ENCODE assay signal across 19 cellular contexts in the genomic region with DNA sequence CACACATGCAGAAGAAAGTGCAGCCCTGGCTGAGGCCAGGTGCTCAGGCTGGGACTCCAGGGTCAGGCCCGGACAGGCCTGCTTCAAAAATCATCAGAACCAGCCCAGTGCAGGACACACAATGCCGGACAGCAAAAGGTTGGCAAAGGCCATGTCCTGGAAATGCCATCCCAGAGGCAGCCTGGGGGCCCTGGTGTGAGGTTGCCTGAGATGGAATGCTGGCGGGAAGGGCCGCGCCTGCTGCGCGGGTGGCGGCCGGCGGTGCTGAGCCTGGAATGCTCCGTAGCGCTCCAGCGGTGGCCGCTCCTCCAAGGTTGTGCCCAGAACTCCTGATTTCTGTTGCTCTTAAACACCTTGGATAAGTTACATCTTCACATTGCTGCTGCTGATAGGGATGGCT. TPM values are rescaled to one million over a fixed set of nuclear protein-coding genes. Genes with fewer than 3 reads are reported as not detected.
A peak's percentile ranks its signal among the peaks of the same experiment; 100 is the strongest.
DNase-seq lines count a peak whose midpoint lies in the region; ATAC-seq, FAIRE-seq and TF ChIP-seq lines count a peak whose summit lies in the region.
"Had no signal": no experiment of that assay in that cellular context is flagged by ENCODE, and none has a peak within 500 bp of the region (broad histone marks: within the 10 kb centered on the region; RNA-seq: fewer than 3 reads in every experiment).

No MANE protein-coding gene starts in this region.

- H3K9me2 ChIP-seq in SK-N-SH = no peaks in the 10 kb centered on the region

- H3K79me2 ChIP-seq in HepG2 (ENCODE audit: insufficient read depth, low read length) (no peaks in the 10 kb centered on the region), SK-N-SH (ENCODE audit: insufficient read depth) (peaks cover 10% of the 10 kb centered on the region; the same call in 1 of the 2 replicates)

- peak overlapping the region; percentile 63 for H3K27ac Mint-ChIP-seq in stimulated activated naive B cell treated with anti-CD40 and anti-IgM and Interleukin-4, amounts not matched to agents 10 μg/mL and 1 μg/mL and 100 μg/mL, for 72 hours

- FAIRE-seq in HepG2 (lab: Jason Lieb, UNC) = no peak

- H3K36me3 ChIP-seq in HepG2 (replicated peaks in 1 of 2; ENCODE audit: control insufficient read depth in 1 of 2, insufficient read depth in 2 of 2, low read length in 2 of 2) (peaks cover 24 to 52% of the 10 kb centered on the region in 2 experiments; a peak in 4 of 5 replicates), SK-N-SH (replicated peaks in 1 of 2; ENCODE audit: control insufficient read depth in 1 of 2, insufficient read depth in 2 of 2, low read length in 1 of 2) (peaks cover 16 to 67% of the 10 kb centered on the region in 2 experiments)

- POLR2A ChIA-PET in HepG2 (lab: Yijun Ruan, JAX) = no interaction called here
- POLR2A ChIA-PET in SK-N-SH (lab: Yijun Ruan, JAX) = interaction anchor here (0.9 to 1.5 kb wide), 2 partner anchors 28 to 37 kb away, joined by 3 to 5 read pairs; no protein-coding TSS in a partner anchor

- H3K4me3 ChIP-seq in HepG2 (replicated peaks in 1 of 3; ENCODE audit: insufficient read depth in 1 of 3, low read depth in 2 of 3, low read length in 3 of 3) = no peak overlapping the region
- H3K4me3 ChIP-seq in SK-N-SH (ENCODE audit: low read depth in 2 of 2, low read length in 1 of 2) = no peak overlapping the region
- H3K4me3 ChIP-seq: Peyer's patch had no signal

- 97% methylated on average over 7 of the region's 14 CpGs for WGBS in HepG2 (ENCODE audit: low lambda C conversion rate)
- WGBS in SK-N-SH (ENCODE audit: low lambda C conversion rate) = 98% methylated on average over 8 of the region's 14 CpGs

- no peak overlapping the region for H3K4me2 ChIP-seq in HepG2 (ENCODE audit: low read depth, low read length)
- no peak overlapping the region for H3K4me2 ChIP-seq in SK-N-SH

- TF ChIP-seq CTCF in HepG2 (CRISPR knock-in tag; IDR thresholded peaks at IDR 0.05) (no peak), SK-N-SH (IDR thresholded peaks at IDR 0.05) (no peak)

- peaks cover 12 to 13% of the 10 kb centered on the region in 2 donors for H3K4me1 Mint-ChIP-seq in stimulated activated naive B cell treated with anti-CD40 and anti-IgM and Interleukin-4, amounts not matched to agents 10 μg/mL and 1 μg/mL and 100 μg/mL, for 72 hours

- H3K4me1 ChIP-seq in HepG2 (ENCODE audit: insufficient read depth, low read length) (no peaks in the 10 kb centered on the region), SK-N-SH (ENCODE audit: control insufficient read depth in 1 of 2, insufficient read depth in 2 of 2, low read depth in 1 of 2, low read length in 1 of 2) (peaks cover 0 to 22% of the 10 kb centered on the region in 2 experiments; a peak in 1 of 4 replicates)

- peaks cover 37 to 43% of the 10 kb centered on the region in 2 donors for H3K36me3 Mint-ChIP-seq in stimulated activated naive B cell treated with anti-CD40 and anti-IgM and Interleukin-4, amounts not matched to agents 10 μg/mL and 1 μg/mL and 100 μg/mL, for 72 hours

- BruUV-seq in HepG2 (replicated peaks; lab: Mats Ljungman, UMichigan) = no TSS peak

- H3K9me3 ChIP-seq in HepG2 (ENCODE audit: low read length) (no peaks in the 10 kb centered on the region), SK-N-SH (no peaks in the 10 kb centered on the region)
- H3K9me3 ChIP-seq: Peyer's patch had no signal

- in situ Hi-C loops in HepG2 (cut with HindIII; ENCODE audit: extremely low pct_ligation_motif_present, low pct_unique_long_range_greater_than_20kb) = no loop called here

- TF ChIP-seq EP300 in Ishikawa (IDR thresholded peaks at IDR 0.05; ENCODE audit: borderline replicate concordance) (0 out of 2 replicates have a peak, but pooled peaks have one; percentile 36), HepG2 (IDR thresholded peaks at IDR 0.05; ENCODE audit: low read depth in 2 of 2, low read length in 2 of 2) (no peak), HepG2 (CRISPR knock-in tag; IDR thresholded peaks at IDR 0.05; ENCODE audit: borderline replicate concordance) (no peak), SK-N-SH (IDR thresholded peaks at IDR 0.05; ENCODE audit: borderline replicate concordance in 1 of 2, low read depth in 1 of 2, low read length in 1 of 2) (no peak)

- H2AFZ ChIP-seq in HepG2 (ENCODE audit: low read length) (no peak overlapping the region), SK-N-SH (ENCODE audit: low read depth) (no peak overlapping the region)

- no peaks in the 10 kb centered on the region for H4K20me1 ChIP-seq in HepG2 (ENCODE audit: insufficient read depth, low read length)
- H4K20me1 ChIP-seq in SK-N-SH (ENCODE audit: insufficient read depth) = peaks cover 14% of the 10 kb centered on the region

- ATAC-seq in left ventricle myocardium superior (no peak), Right ventricle myocardium superior (ENCODE audit: poor library complexity) (no peak), HepG2 (no peak)
- no peak for ATAC-seq in stimulated activated naive B cell treated with anti-CD40 and anti-IgM and Interleukin-4, amounts not matched to agents 10 μg/mL and 1 μg/mL and 100 μg/mL, for 72 hours (replicated peaks)

- TF ChIP-seq RAD21 in Ishikawa (IDR thresholded peaks at IDR 0.05; ENCODE audit: low read depth) (no peak), HepG2 (CRISPR knock-in tag; IDR thresholded peaks at IDR 0.05) (no peak), SK-N-SH (IDR thresholded peaks at IDR 0.05; ENCODE audit: low read length) (no peak)

- H3K27me3 ChIP-seq in HepG2 (ENCODE audit: control insufficient read depth in 1 of 2, insufficient read depth in 2 of 2, low read length in 2 of 2) (no peaks in the 10 kb centered on the region), SK-N-SH (ENCODE audit: insufficient read depth) (no peaks in the 10 kb centered on the region)
- H3K27me3 ChIP-seq: Peyer's patch had no signal

- DNase-seq in left ventricle myocardium superior = peak; percentile 28
- no peak for DNase-seq in Right ventricle myocardium superior
- no peak for DNase-seq in HepG2 (ENCODE audit: low spot score)
- no peak for DNase-seq in stimulated activated naive B cell treated with anti-CD40 and anti-IgM and Interleukin-4, amounts not matched to agents 10 μg/mL and 1 μg/mL and 100 μg/mL, for 72 hours
- DNase-seq in SK-N-SH = no peak
- DNase-seq in NCI-H2029 treated with DMSO at 0.1 percent for 48 hours (lab: John Stamatoyannopoulos, UW) = no peak
- DNase-seq: CD4-positive, CD25-positive, alpha-beta regulatory T cell; DMS79; H7; KG1; NCI-H1105; NCI-H146; NCI-H2029; NCI-H2171 treated with DMSO at 0.1 percent for 48 hours; NCI-H524 treated with DMSO at 0.1 percent for 48 hours; NCI-H82; Peyer's patch had no signal

- no peaks in the 10 kb centered on the region for H3K9me3 Mint-ChIP-seq in stimulated activated naive B cell treated with anti-CD40 and anti-IgM and Interleukin-4, amounts not matched to agents 10 μg/mL and 1 μg/mL and 100 μg/mL, for 72 hours
- H3K9me3 Mint-ChIP-seq: CD4-positive, CD25-positive, alpha-beta regulatory T cell had no signal

- no peak overlapping the region for H3K4me3 Mint-ChIP-seq in stimulated activated naive B cell treated with anti-CD40 and anti-IgM and Interleukin-4, amounts not matched to agents 10 μg/mL and 1 μg/mL and 100 μg/mL, for 72 hours
- H3K4me3 Mint-ChIP-seq: CD4-positive, CD25-positive, alpha-beta regulatory T cell had no signal

- H3K27me3 Mint-ChIP-seq in stimulated activated naive B cell treated with anti-CD40 and anti-IgM and Interleukin-4, amounts not matched to agents 10 μg/mL and 1 μg/mL and 100 μg/mL, for 72 hours = no peaks in the 10 kb centered on the region
- H3K27me3 Mint-ChIP-seq: CD4-positive, CD25-positive, alpha-beta regulatory T cell had no signal

- CTCF ChIA-PET in HepG2 (lab: Yijun Ruan, JAX; ENCODE audit: low intra/inter-chr PET ratio, low total read pairs) (no interaction called here), SK-N-SH (lab: Yijun Ruan, JAX) (interaction anchor here (0.9 to 5.8 kb wide), 9 partner anchors 18 to 82 kb away, joined by 3 to 35 read pairs (median 5); partner anchors contain the start of gene TEDC1)

- no peak for TF ChIP-seq POLR2A in HepG2 (IDR thresholded peaks at IDR 0.05; ENCODE audit: insufficient read depth in 1 of 2, low read depth in 2 of 2, low read length in 2 of 2)

- H3F3A ChIP-seq in SK-N-SH (replicated peaks; ENCODE audit: insufficient read depth) = no peaks in the 10 kb centered on the region

- H3K9ac ChIP-seq in HepG2 (ENCODE audit: insufficient read depth, low read depth, low read length) (no peak overlapping the region), SK-N-SH (no peak overlapping the region)

- intact Hi-C loops in left ventricle myocardium superior (cut with micrococcal nuclease) = no loop called here
- intact Hi-C loops in Right ventricle myocardium superior (cut with DNase I) = no loop called here
- intact Hi-C loops in HepG2 (cut with micrococcal nuclease; ENCODE audit: unreplicated experiment) = no loop called here

- H3K27ac ChIP-seq in HepG2 (ENCODE audit: extremely low read length, insufficient read depth, low read length) (no peak overlapping the region), SK-N-SH (ENCODE audit: low read depth in 2 of 2, low read length in 1 of 2) (no peak overlapping the region; a peak in 1 of 4 replicates)
- H3K27ac ChIP-seq: Peyer's patch had no signal

RNA-seq across cellular contexts. Expression of gene CRIP2, which starts 21.7 kb away (rescaled TPM):
- 1,036 TPM for total RNA-seq in left ventricle myocardium superior
- total RNA-seq in Right ventricle myocardium superior = 1,011 TPM
- 32.1 and 37.9 TPM in 2 replicates for total RNA-seq in HepG2 (2016; rRNA removed; fragmentation: Illumina TruSeq; extraction: Trizol)
- 22.2 and 30.3 TPM in 2 replicates for total RNA-seq in HepG2 (2016; cell fraction: cytosol; rRNA removed; fragmentation: Illumina TruSeq; extraction: Trizol; ENCODE audit: low read depth)
- 29.1 and 37.9 TPM in 2 replicates for total RNA-seq in HepG2 (2016; cell fraction: insoluble cytoplasmic fraction; rRNA removed; fragmentation: Illumina TruSeq; extraction: Trizol)
- total RNA-seq in HepG2 (2016; cell fraction: membrane; rRNA removed; fragmentation: Illumina TruSeq; extraction: Trizol) = 30.8 and 36.2 TPM in 2 replicates
- 14.7 and 15.4 TPM in 2 replicates for total RNA-seq in HepG2 (2016; cell fraction: nucleus; rRNA removed; fragmentation: Illumina TruSeq; extraction: Trizol)
- 18.0 and 31.6 TPM in 2 replicates for polyA plus RNA-seq in HepG2 (2011; rRNA removed)
- polyA plus RNA-seq in HepG2 (2011; cell fraction: cytosol; rRNA removed) = 18.1 and 57.4 TPM in 2 replicates
- 37.9 and 74.0 TPM in 2 replicates for polyA plus RNA-seq in HepG2 (2011; cell fraction: nucleus; rRNA removed)
- polyA plus RNA-seq in HepG2 (2012) = 3.6 and 7.4 TPM in 2 replicates
- 34.0 and 41.4 TPM in 2 replicates for polyA plus RNA-seq in HepG2 (2016; cell fraction: cytosol; fragmentation: Illumina TruSeq; extraction: Trizol; ENCODE audit: low read depth)
- 44.2 and 51.5 TPM in 2 replicates for polyA plus RNA-seq in HepG2 (2016; cell fraction: insoluble cytoplasmic fraction; fragmentation: Illumina TruSeq; extraction: Trizol; ENCODE audit: low read depth)
- polyA plus RNA-seq in HepG2 (2016; cell fraction: membrane; fragmentation: Illumina TruSeq; extraction: Trizol; ENCODE audit: low read depth) = 41.2 and 43.7 TPM in 2 replicates
- polyA plus RNA-seq in HepG2 (2016; cell fraction: nucleus; fragmentation: Illumina TruSeq; extraction: Trizol; ENCODE audit: insufficient read depth, low read depth) = 39.7 and 41.0 TPM in 2 replicates
- 21.4 and 23.6 TPM in 2 replicates for polyA minus RNA-seq in HepG2 (2011; rRNA and poly(A)+ RNA removed; ENCODE audit: low replicate concordance)
- polyA minus RNA-seq in HepG2 (2011; cell fraction: cytosol; rRNA and poly(A)+ RNA removed) = 8.4 and 15.7 TPM in 2 replicates
- 2.2 and 7.5 TPM in 2 replicates for polyA minus RNA-seq in HepG2 (2011; cell fraction: nucleus; rRNA and poly(A)+ RNA removed)
- 219 and 335 TPM in 2 replicates for polyA plus RNA-seq in SK-N-SH (2012; rRNA removed)
- polyA plus RNA-seq in SK-N-SH (2012; cell fraction: cytosol; rRNA removed) = 154 and 228 TPM in 2 replicates
- polyA plus RNA-seq in SK-N-SH (2012; cell fraction: nucleus; rRNA removed) = 326 and 608 TPM in 2 replicates

RNA-seq across cellular contexts. Expression of gene MTA1, which starts 33.3 kb away (rescaled TPM):
- total RNA-seq in left ventricle myocardium superior (201 TPM), Right ventricle myocardium superior (191 TPM), HepG2 (2016; rRNA removed; fragmentation: Illumina TruSeq; extraction: Trizol) (19.1 and 35.2 TPM in 2 replicates)
- total RNA-seq in HepG2 (2016; cell fraction: cytosol; rRNA removed; fragmentation: Illumina TruSeq; extraction: Trizol; ENCODE audit: low read depth) = 56.8 and 63.0 TPM in 2 replicates
- 14.0 and 38.5 TPM in 2 replicates for total RNA-seq in HepG2 (2016; cell fraction: insoluble cytoplasmic fraction; rRNA removed; fragmentation: Illumina TruSeq; extraction: Trizol)
- 52.7 and 56.0 TPM in 2 replicates for total RNA-seq in HepG2 (2016; cell fraction: membrane; rRNA removed; fragmentation: Illumina TruSeq; extraction: Trizol)
- 47.2 and 51.4 TPM in 2 replicates for total RNA-seq in HepG2 (2016; cell fraction: nucleus; rRNA removed; fragmentation: Illumina TruSeq; extraction: Trizol)
- polyA plus RNA-seq in HepG2 (2011; rRNA removed) (85.7 and 85.8 TPM in 2 replicates), SK-N-SH (2012; rRNA removed) (74.8 and 96.3 TPM in 2 replicates)
- 39.0 and 48.4 TPM in 2 replicates for polyA plus RNA-seq in HepG2 (2011; cell fraction: cytosol; rRNA removed)
- polyA plus RNA-seq in HepG2 (2011; cell fraction: nucleus; rRNA removed) = 409 and 581 TPM in 2 replicates
- 58.3 and 62.1 TPM in 2 replicates for polyA plus RNA-seq in HepG2 (2012)
- 51.1 and 53.5 TPM in 2 replicates for polyA plus RNA-seq in HepG2 (2016; cell fraction: cytosol; fragmentation: Illumina TruSeq; extraction: Trizol; ENCODE audit: low read depth)
- 36.2 and 45.8 TPM in 2 replicates for polyA plus RNA-seq in HepG2 (2016; cell fraction: insoluble cytoplasmic fraction; fragmentation: Illumina TruSeq; extraction: Trizol; ENCODE audit: low read depth)
- polyA plus RNA-seq in HepG2 (2016; cell fraction: membrane; fragmentation: Illumina TruSeq; extraction: Trizol; ENCODE audit: low read depth) = 82.4 and 89.9 TPM in 2 replicates
- 244 and 255 TPM in 2 replicates for polyA plus RNA-seq in HepG2 (2016; cell fraction: nucleus; fragmentation: Illumina TruSeq; extraction: Trizol; ENCODE audit: insufficient read depth, low read depth)
- polyA minus RNA-seq in HepG2 (2011; rRNA and poly(A)+ RNA removed; ENCODE audit: low replicate concordance) = 53.3 and 73.7 TPM in 2 replicates
- polyA minus RNA-seq in HepG2 (2011; cell fraction: cytosol; rRNA and poly(A)+ RNA removed) = 58.3 and 59.6 TPM in 2 replicates
- polyA minus RNA-seq in HepG2 (2011; cell fraction: nucleus; rRNA and poly(A)+ RNA removed) = 88.5 and 90.4 TPM in 2 replicates
- 45.4 and 60.6 TPM in 2 replicates for polyA plus RNA-seq in SK-N-SH (2012; cell fraction: cytosol; rRNA removed)
- polyA plus RNA-seq in SK-N-SH (2012; cell fraction: nucleus; rRNA removed) = 499 and 721 TPM in 2 replicates

RNA-seq across cellular contexts. Expression of gene CRIP1, which starts 33.7 kb away (rescaled TPM):
- total RNA-seq in left ventricle myocardium superior = 59.4 TPM
- total RNA-seq in Right ventricle myocardium superior = 71.8 TPM
- 53.9 and 59.7 TPM in 2 replicates for total RNA-seq in HepG2 (2016; rRNA removed; fragmentation: Illumina TruSeq; extraction: Trizol)
- total RNA-seq in HepG2 (2016; cell fraction: cytosol; rRNA removed; fragmentation: Illumina TruSeq; extraction: Trizol; ENCODE audit: low read depth) = 18.2 and 27.4 TPM in 2 replicates
- 53.1 and 55.2 TPM in 2 replicates for total RNA-seq in HepG2 (2016; cell fraction: insoluble cytoplasmic fraction; rRNA removed; fragmentation: Illumina TruSeq; extraction: Trizol)
- 23.1 and 27.8 TPM in 2 replicates for total RNA-seq in HepG2 (2016; cell fraction: membrane; rRNA removed; fragmentation: Illumina TruSeq; extraction: Trizol)
- total RNA-seq in HepG2 (2016; cell fraction: nucleus; rRNA removed; fragmentation: Illumina TruSeq; extraction: Trizol) = 25.3 and 26.5 TPM in 2 replicates
- 59.5 and 62.2 TPM in 2 replicates for polyA plus RNA-seq in HepG2 (2011; rRNA removed)
- polyA plus RNA-seq in HepG2 (2011; cell fraction: cytosol; rRNA removed) = 27.8 and 82.6 TPM in 2 replicates
- polyA plus RNA-seq in HepG2 (2011; cell fraction: nucleus; rRNA removed) = 47.3 and 55.5 TPM in 2 replicates
- polyA plus RNA-seq in HepG2 (2012) = 46.4 and 49.2 TPM in 2 replicates
- 85.4 and 115 TPM in 2 replicates for polyA plus RNA-seq in HepG2 (2016; cell fraction: cytosol; fragmentation: Illumina TruSeq; extraction: Trizol; ENCODE audit: low read depth)
- 142 and 159 TPM in 2 replicates for polyA plus RNA-seq in HepG2 (2016; cell fraction: insoluble cytoplasmic fraction; fragmentation: Illumina TruSeq; extraction: Trizol; ENCODE audit: low read depth)
- polyA plus RNA-seq in HepG2 (2016; cell fraction: membrane; fragmentation: Illumina TruSeq; extraction: Trizol; ENCODE audit: low read depth) = 67.3 and 82.2 TPM in 2 replicates
- polyA plus RNA-seq in HepG2 (2016; cell fraction: nucleus; fragmentation: Illumina TruSeq; extraction: Trizol; ENCODE audit: insufficient read depth, low read depth) = 136 and 137 TPM in 2 replicates
- 24.8 and 136 TPM in 2 replicates for polyA minus RNA-seq in HepG2 (2011; rRNA and poly(A)+ RNA removed; ENCODE audit: low replicate concordance)
- 20.6 and 28.4 TPM in 2 replicates for polyA minus RNA-seq in HepG2 (2011; cell fraction: cytosol; rRNA and poly(A)+ RNA removed)
- polyA minus RNA-seq in HepG2 (2011; cell fraction: nucleus; rRNA and poly(A)+ RNA removed) = 4.7 and 11.8 TPM in 2 replicates
- 0.68 and 0.72 TPM in 2 replicates for polyA plus RNA-seq in SK-N-SH (2012; rRNA removed)
- 0.09 TPM in 1 of 2 replicates, not detected in the other for polyA plus RNA-seq in SK-N-SH (2012; cell fraction: cytosol; rRNA removed)
- polyA plus RNA-seq in SK-N-SH (2012; cell fraction: nucleus; rRNA removed) = 9.8 and 16.8 TPM in 2 replicates
- total RNA-seq: SK-MEL-5 had no signal

RNA-seq across cellular contexts. Expression of gene TEDC1, which starts 38.1 kb away (rescaled TPM):
- total RNA-seq in left ventricle myocardium superior (5.1 TPM), Right ventricle myocardium superior (6.2 TPM), HepG2 (2016; rRNA removed; fragmentation: Illumina TruSeq; extraction: Trizol) (20.7 and 27.4 TPM in 2 replicates)
- total RNA-seq in HepG2 (2016; cell fraction: cytosol; rRNA removed; fragmentation: Illumina TruSeq; extraction: Trizol; ENCODE audit: low read depth) = 9.2 and 10.3 TPM in 2 replicates
- 21.2 and 28.4 TPM in 2 replicates for total RNA-seq in HepG2 (2016; cell fraction: insoluble cytoplasmic fraction; rRNA removed; fragmentation: Illumina TruSeq; extraction: Trizol)
- 12.9 and 13.8 TPM in 2 replicates for total RNA-seq in HepG2 (2016; cell fraction: membrane; rRNA removed; fragmentation: Illumina TruSeq; extraction: Trizol)
- total RNA-seq in HepG2 (2016; cell fraction: nucleus; rRNA removed; fragmentation: Illumina TruSeq; extraction: Trizol) = 15.9 and 16.8 TPM in 2 replicates
- polyA plus RNA-seq in HepG2 (2011; rRNA removed) (5.7 and 7.3 TPM in 2 replicates), SK-N-SH (2012; rRNA removed) (10.9 and 13.4 TPM in 2 replicates)
- polyA plus RNA-seq in HepG2 (2011; cell fraction: cytosol; rRNA removed) = 4.1 and 10.9 TPM in 2 replicates
- polyA plus RNA-seq in HepG2 (2011; cell fraction: nucleus; rRNA removed) = 20.8 and 27.4 TPM in 2 replicates
- polyA plus RNA-seq in HepG2 (2012) = 4.5 and 5.0 TPM in 2 replicates
- 5.8 and 6.5 TPM in 2 replicates for polyA plus RNA-seq in HepG2 (2016; cell fraction: cytosol; fragmentation: Illumina TruSeq; extraction: Trizol; ENCODE audit: low read depth)
- polyA plus RNA-seq in HepG2 (2016; cell fraction: insoluble cytoplasmic fraction; fragmentation: Illumina TruSeq; extraction: Trizol; ENCODE audit: low read depth) = 20.9 and 21.6 TPM in 2 replicates
- 9.6 and 10.0 TPM in 2 replicates for polyA plus RNA-seq in HepG2 (2016; cell fraction: membrane; fragmentation: Illumina TruSeq; extraction: Trizol; ENCODE audit: low read depth)
- polyA plus RNA-seq in HepG2 (2016; cell fraction: nucleus; fragmentation: Illumina TruSeq; extraction: Trizol; ENCODE audit: insufficient read depth, low read depth) = 36.1 and 37.5 TPM in 2 replicates
- polyA minus RNA-seq in HepG2 (2011; rRNA and poly(A)+ RNA removed; ENCODE audit: low replicate concordance) = 12.1 and 23.1 TPM in 2 replicates
- 2.8 and 5.5 TPM in 2 replicates for polyA minus RNA-seq in HepG2 (2011; cell fraction: cytosol; rRNA and poly(A)+ RNA removed)
- polyA minus RNA-seq in HepG2 (2011; cell fraction: nucleus; rRNA and poly(A)+ RNA removed) = 7.3 and 9.0 TPM in 2 replicates
- polyA plus RNA-seq in SK-N-SH (2012; cell fraction: cytosol; rRNA removed) = 4.4 and 7.2 TPM in 2 replicates
- 33.0 and 74.2 TPM in 2 replicates for polyA plus RNA-seq in SK-N-SH (2012; cell fraction: nucleus; rRNA removed)

RNA-seq across cellular contexts. Expression of gene TEX22, which starts 54.6 kb away (rescaled TPM):
- total RNA-seq in left ventricle myocardium superior (1.6 TPM), Right ventricle myocardium superior (1.9 TPM), HepG2 (2016; rRNA removed; fragmentation: Illumina TruSeq; extraction: Trizol) (0.27 and 0.55 TPM in 2 replicates)
- not detected in 2 replicates for total RNA-seq in HepG2 (2016; cell fraction: cytosol; rRNA removed; fragmentation: Illumina TruSeq; extraction: Trizol; ENCODE audit: low read depth)
- total RNA-seq in HepG2 (2016; cell fraction: insoluble cytoplasmic fraction; rRNA removed; fragmentation: Illumina TruSeq; extraction: Trizol) = not detected in 2 replicates
- total RNA-seq in HepG2 (2016; cell fraction: membrane; rRNA removed; fragmentation: Illumina TruSeq; extraction: Trizol) = not detected in 2 replicates
- total RNA-seq in HepG2 (2016; cell fraction: nucleus; rRNA removed; fragmentation: Illumina TruSeq; extraction: Trizol) = not detected in 2 replicates
- polyA plus RNA-seq in HepG2 (2011; rRNA removed) (0.07 and 0.16 TPM in 2 replicates), SK-N-SH (2012; rRNA removed) (0.26 and 0.29 TPM in 2 replicates)
- polyA plus RNA-seq in HepG2 (2011; cell fraction: cytosol; rRNA removed) = not detected in 2 replicates
- polyA plus RNA-seq in HepG2 (2011; cell fraction: nucleus; rRNA removed) = 0.56 and 1.2 TPM in 2 replicates
- 0.13 and 0.23 TPM in 2 replicates for polyA plus RNA-seq in HepG2 (2012)
- polyA plus RNA-seq in HepG2 (2016; cell fraction: cytosol; fragmentation: Illumina TruSeq; extraction: Trizol; ENCODE audit: low read depth) = not detected in 2 replicates
- polyA plus RNA-seq in HepG2 (2016; cell fraction: insoluble cytoplasmic fraction; fragmentation: Illumina TruSeq; extraction: Trizol; ENCODE audit: low read depth) = not detected in 2 replicates
- polyA plus RNA-seq in HepG2 (2016; cell fraction: membrane; fragmentation: Illumina TruSeq; extraction: Trizol; ENCODE audit: low read depth) = not detected in 2 replicates
- polyA plus RNA-seq in HepG2 (2016; cell fraction: nucleus; fragmentation: Illumina TruSeq; extraction: Trizol; ENCODE audit: insufficient read depth, low read depth) = not detected in 2 replicates
- 0.16 and 0.82 TPM in 2 replicates for polyA minus RNA-seq in HepG2 (2011; rRNA and poly(A)+ RNA removed; ENCODE audit: low replicate concordance)
- polyA minus RNA-seq in HepG2 (2011; cell fraction: cytosol; rRNA and poly(A)+ RNA removed) = not detected in 2 replicates
- polyA minus RNA-seq in HepG2 (2011; cell fraction: nucleus; rRNA and poly(A)+ RNA removed) = 0.62 TPM in 1 of 2 replicates, not detected in the other
- polyA plus RNA-seq in SK-N-SH (2012; cell fraction: cytosol; rRNA removed) = 0.04 and 0.35 TPM in 2 replicates
- 2.6 TPM in 2 replicates for polyA plus RNA-seq in SK-N-SH (2012; cell fraction: nucleus; rRNA removed)

Comparison
In these comparisons a context has a peak if more than half of its experiments do, and no peak if none do; other contexts are left out.
1. RNA of gene CRIP2, which starts 21.7 kb away (total RNA-seq): 1,036 TPM in left ventricle myocardium superior (single experiment) and 1,011 TPM in Right ventricle myocardium superior (single experiment); 14.7 to 37.9 TPM in HepG2; every median in the first group is over 10 times any median in the second.